In genomic region chr12:129110575-129110974, GRCh38 we compare ENCODE assay signal across 7 cellular contexts.
"Had no signal": no experiment of that assay in that cellular context is flagged by ENCODE, and none has a peak within 500 bp of the region (broad histone marks: within the 10 kb centered on the region; RNA-seq: fewer than 3 reads in every experiment).

No MANE protein-coding gene starts in this region.

- H3K4me2 ChIP-seq: GM23338 had no signal

- H3K4me3 ChIP-seq: GM23338 had no signal

- H2AFZ ChIP-seq: GM23338 had no signal

- ATAC-seq: GM23338 had no signal

- H3K27ac Mint-ChIP-seq: GM23338 had no signal

- H3K4me1 Mint-ChIP-seq: GM23338, H9 had no signal

- FAIRE-seq: H1, H54, HTR-8/SVneo had no signal

- DNase-seq: H9, HCEC 1CT, IMR-90 had no signal

- H3K4me3 Mint-ChIP-seq: GM23338, H9 had no signal
